Comparison of ENCODE assay signal across 17 cellular contexts in genomic region chr15:20351448-20351961, GRCh38.
DNase-seq lines count a peak whose midpoint lies in the region; ATAC-seq and TF ChIP-seq lines count a peak whose summit lies in the region.
"Had no signal": no experiment of that assay in that cellular context is flagged by ENCODE, and none has a peak within 500 bp of the region (broad histone marks: within the 10 kb centered on the region; RNA-seq: fewer than 3 reads in every experiment).

No MANE protein-coding gene starts in this region.

- no peaks in the 10 kb centered on the region for H3K27me3 Mint-ChIP-seq in osteocyte (ENCODE audit: unreplicated experiment)

- H3K4me1 ChIP-seq in left ventricle myocardium inferior (peaks cover 2% of the 10 kb centered on the region), RWPE2 (ENCODE audit: insufficient read depth, poor library complexity, severe bottlenecking) (no peaks in the 10 kb centered on the region), lower lobe of right lung (peaks cover 1% of the 10 kb centered on the region), vagina (no peaks in the 10 kb centered on the region)
- H3K4me1 ChIP-seq: foreskin keratinocyte had no signal

- H3K36me3 ChIP-seq in left ventricle myocardium inferior (no peaks in the 10 kb centered on the region), RWPE2 (ENCODE audit: low read depth) (no peaks in the 10 kb centered on the region), lower lobe of right lung (no peaks in the 10 kb centered on the region), vagina (no peaks in the 10 kb centered on the region)
- H3K36me3 ChIP-seq: neutrophil had no signal

- H3K27ac ChIP-seq in left ventricle myocardium inferior (replicated peaks) (no peak overlapping the region), RWPE2 (ENCODE audit: poor library complexity, severe bottlenecking) (no peak overlapping the region), lower lobe of right lung (no peak overlapping the region), vagina (no peak overlapping the region)
- H3K27ac ChIP-seq: foreskin keratinocyte, KMS-11, neutrophil had no signal

- peaks cover 32% of the 10 kb centered on the region for H3K9me3 Mint-ChIP-seq in osteocyte (ENCODE audit: unreplicated experiment)
- H3K9me3 Mint-ChIP-seq: stimulated activated naive B cell treated with anti-CD40 and anti-IgM and Interleukin-4, amounts not matched to agents 10 μg/mL and 1 μg/mL and 100 μg/mL, for 72 hours had no signal

- DNase-seq in cardiac septum (ENCODE audit: low spot score) (peak; percentile 78), left ventricle myocardium inferior (no peak), RWPE2 (ENCODE audit: low spot score) (peak; percentile 79), lower lobe of right lung (peak; percentile 61), vagina (ENCODE audit: extremely low spot score in 2 of 2) (peak; percentile 88 to 100), AML-193 (lab: John Stamatoyannopoulos, UW) (no peak), osteocyte (ENCODE audit: extremely low spot score, unreplicated experiment) (no peak), CD1c-positive myeloid dendritic cell (ENCODE audit: extremely low spot score) (no peak)
- DNase-seq: activated T-cell treated with anti-CD3 and anti-CD28 coated beads, Interleukin-2, amount 50 U/mL, for 48 hours; foreskin keratinocyte; mesenchymal stem cell; NCI-H1417 treated with DMSO at 0.1 percent for 48 hours; NCI-H226; SIG-M5; stimulated activated naive B cell treated with anti-CD40 and anti-IgM and Interleukin-4, amounts not matched to agents 10 μg/mL and 1 μg/mL and 100 μg/mL, for 72 hours had no signal

- H3K4me1 Mint-ChIP-seq in osteocyte (ENCODE audit: unreplicated experiment), result no peaks in the 10 kb centered on the region

- TF ChIP-seq CTCF in left ventricle myocardium inferior (IDR thresholded peaks at IDR 0.05; ENCODE audit: borderline replicate concordance) (no peak), RWPE2 (IDR thresholded peaks at IDR 0.05; ENCODE audit: poor library complexity, severe bottlenecking) (no peak), lower lobe of right lung (IDR thresholded peaks at IDR 0.05) (no peak), vagina (IDR thresholded peaks at IDR 0.05) (no peak), osteocyte (IDR thresholded peaks at IDR 0.05) (no peak)

- no peak overlapping the region for H3K27ac Mint-ChIP-seq in osteocyte (ENCODE audit: unreplicated experiment)
- H3K27ac Mint-ChIP-seq: stimulated activated naive B cell treated with anti-CD40 and anti-IgM and Interleukin-4, amounts not matched to agents 10 μg/mL and 1 μg/mL and 100 μg/mL, for 72 hours had no signal

- ATAC-seq in RWPE2 (ENCODE audit: low read depth), result no peak
- ATAC-seq in lower lobe of right lung, result no peak
- ATAC-seq: foreskin keratinocyte; stimulated activated naive B cell treated with anti-CD40 and anti-IgM and Interleukin-4, amounts not matched to agents 10 μg/mL and 1 μg/mL and 100 μg/mL, for 72 hours had no signal

- peaks cover 85% of the 10 kb centered on the region for H3K27me3 ChIP-seq in left ventricle myocardium inferior (ENCODE audit: low read depth)
- H3K27me3 ChIP-seq in RWPE2 (ENCODE audit: insufficient read depth, poor library complexity, severe bottlenecking), result peaks cover 2% of the 10 kb centered on the region
- peaks cover 13% of the 10 kb centered on the region for H3K27me3 ChIP-seq in lower lobe of right lung (ENCODE audit: low read depth)
- no peaks in the 10 kb centered on the region for H3K27me3 ChIP-seq in vagina
- H3K27me3 ChIP-seq: foreskin keratinocyte, neutrophil had no signal

- no peak overlapping the region for H3K4me3 Mint-ChIP-seq in osteocyte (ENCODE audit: unreplicated experiment)
- H3K4me3 Mint-ChIP-seq: stimulated activated naive B cell treated with anti-CD40 and anti-IgM and Interleukin-4, amounts not matched to agents 10 μg/mL and 1 μg/mL and 100 μg/mL, for 72 hours had no signal

- intact Hi-C loops in cardiac septum (cut with DNase I) (no loop called here), left ventricle myocardium inferior (cut with micrococcal nuclease) (no loop called here), lower lobe of right lung (cut with DNase I) (no loop called here), vagina (cut with DNase I) (no loop called here)

- TF ChIP-seq POLR2A in vagina (IDR thresholded peaks at IDR 0.05), result no peak

- H3K4me3 ChIP-seq in left ventricle myocardium inferior, result no peak overlapping the region
- no peak overlapping the region for H3K4me3 ChIP-seq in RWPE2 (ENCODE audit: severe bottlenecking)
- no peak overlapping the region for H3K4me3 ChIP-seq in lower lobe of right lung
- no peak overlapping the region for H3K4me3 ChIP-seq in vagina

- H3K36me3 Mint-ChIP-seq in osteocyte (ENCODE audit: unreplicated experiment), result peaks cover 3% of the 10 kb centered on the region
- H3K36me3 Mint-ChIP-seq: stimulated activated naive B cell treated with anti-CD40 and anti-IgM and Interleukin-4, amounts not matched to agents 10 μg/mL and 1 μg/mL and 100 μg/mL, for 72 hours had no signal

- H3K9me3 ChIP-seq in left ventricle myocardium inferior (replicated peaks), result peaks cover 9% of the 10 kb centered on the region
- H3K9me3 ChIP-seq in RWPE2 (ENCODE audit: severe bottlenecking), result no peaks in the 10 kb centered on the region
- H3K9me3 ChIP-seq in lower lobe of right lung, result peaks cover 5% of the 10 kb centered on the region
- H3K9me3 ChIP-seq in vagina, result peaks cover 3% of the 10 kb centered on the region
- H3K9me3 ChIP-seq: neutrophil had no signal

Comparison
In these comparisons a context has a peak if more than half of its experiments do, and no peak if none do; other contexts are left out.
1. DNase-seq: peak in cardiac septum (single experiment), RWPE2 (single experiment), lower lobe of right lung (single experiment) and vagina (2 of 2); none in left ventricle myocardium inferior (single experiment), AML-193 (0 of 2), osteocyte (single experiment) and CD1c-positive myeloid dendritic cell (single experiment).